Comparison of ENCODE assay signal across 1 cellular context in the genomic region with DNA sequence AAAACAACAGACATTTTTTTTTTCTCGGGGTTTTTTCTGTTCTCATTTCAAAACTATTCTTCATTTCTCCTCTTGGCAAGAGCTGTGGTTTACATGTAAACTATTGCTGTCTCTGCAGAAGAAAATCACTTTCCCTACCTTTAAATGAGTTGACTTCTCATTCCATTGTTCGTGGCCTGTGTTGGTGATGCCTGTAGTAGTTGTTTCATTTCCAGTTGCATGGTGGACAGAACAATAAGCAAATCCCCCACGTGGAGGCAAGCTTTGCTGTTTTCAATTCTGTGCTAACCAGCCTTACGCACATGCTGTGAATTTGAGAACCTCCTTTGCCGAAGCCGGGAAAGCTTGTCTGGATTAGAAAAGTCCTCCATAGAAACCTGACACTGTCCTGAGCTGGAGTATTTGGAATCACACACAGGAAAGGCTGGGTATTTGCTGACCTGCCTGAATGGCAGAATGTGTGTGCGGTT.
TF ChIP-seq lines count a peak whose summit lies in the region.

No MANE protein-coding gene starts in this region.

TF ChIP-seq in GM12878, 131 proteins besides CTCF, POLR2A, EP300 and RAD21 (continued from another document):
- TF ChIP-seq, protein P1, sequence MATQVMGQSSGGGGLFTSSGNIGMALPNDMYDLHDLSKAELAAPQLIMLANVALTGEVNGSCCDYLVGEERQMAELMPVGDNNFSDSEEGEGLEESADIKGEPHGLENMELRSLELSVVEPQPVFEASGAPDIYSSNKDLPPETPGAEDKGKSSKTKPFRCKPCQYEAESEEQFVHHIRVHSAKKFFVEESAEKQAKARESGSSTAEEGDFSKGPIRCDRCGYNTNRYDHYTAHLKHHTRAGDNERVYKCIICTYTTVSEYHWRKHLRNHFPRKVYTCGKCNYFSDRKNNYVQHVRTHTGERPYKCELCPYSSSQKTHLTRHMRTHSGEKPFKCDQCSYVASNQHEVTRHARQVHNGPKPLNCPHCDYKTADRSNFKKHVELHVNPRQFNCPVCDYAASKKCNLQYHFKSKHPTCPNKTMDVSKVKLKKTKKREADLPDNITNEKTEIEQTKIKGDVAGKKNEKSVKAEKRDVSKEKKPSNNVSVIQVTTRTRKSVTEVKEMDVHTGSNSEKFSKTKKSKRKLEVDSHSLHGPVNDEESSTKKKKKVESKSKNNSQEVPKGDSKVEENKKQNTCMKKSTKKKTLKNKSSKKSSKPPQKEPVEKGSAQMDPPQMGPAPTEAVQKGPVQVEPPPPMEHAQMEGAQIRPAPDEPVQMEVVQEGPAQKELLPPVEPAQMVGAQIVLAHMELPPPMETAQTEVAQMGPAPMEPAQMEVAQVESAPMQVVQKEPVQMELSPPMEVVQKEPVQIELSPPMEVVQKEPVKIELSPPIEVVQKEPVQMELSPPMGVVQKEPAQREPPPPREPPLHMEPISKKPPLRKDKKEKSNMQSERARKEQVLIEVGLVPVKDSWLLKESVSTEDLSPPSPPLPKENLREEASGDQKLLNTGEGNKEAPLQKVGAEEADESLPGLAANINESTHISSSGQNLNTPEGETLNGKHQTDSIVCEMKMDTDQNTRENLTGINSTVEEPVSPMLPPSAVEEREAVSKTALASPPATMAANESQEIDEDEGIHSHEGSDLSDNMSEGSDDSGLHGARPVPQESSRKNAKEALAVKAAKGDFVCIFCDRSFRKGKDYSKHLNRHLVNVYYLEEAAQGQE (IDR thresholded peaks at IDR 0.05; ENCODE audit: low read depth, low read length), result no peak
- no peak for TF ChIP-seq TBL1XR1 (IDR thresholded peaks at IDR 0.05; ENCODE audit: low read depth, low read length)
- no peak for TF ChIP-seq SPI1 (IDR thresholded peaks at IDR 0.05; ENCODE audit: borderline replicate concordance, insufficient read depth, low read depth, low read length)
- peak; percentile 81 for TF ChIP-seq RUNX3 (IDR thresholded peaks at IDR 0.05; ENCODE audit: low read length)
- TF ChIP-seq, protein P2, sequence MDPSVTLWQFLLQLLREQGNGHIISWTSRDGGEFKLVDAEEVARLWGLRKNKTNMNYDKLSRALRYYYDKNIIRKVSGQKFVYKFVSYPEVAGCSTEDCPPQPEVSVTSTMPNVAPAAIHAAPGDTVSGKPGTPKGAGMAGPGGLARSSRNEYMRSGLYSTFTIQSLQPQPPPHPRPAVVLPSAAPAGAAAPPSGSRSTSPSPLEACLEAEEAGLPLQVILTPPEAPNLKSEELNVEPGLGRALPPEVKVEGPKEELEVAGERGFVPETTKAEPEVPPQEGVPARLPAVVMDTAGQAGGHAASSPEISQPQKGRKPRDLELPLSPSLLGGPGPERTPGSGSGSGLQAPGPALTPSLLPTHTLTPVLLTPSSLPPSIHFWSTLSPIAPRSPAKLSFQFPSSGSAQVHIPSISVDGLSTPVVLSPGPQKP (IDR thresholded peaks at IDR 0.05; ENCODE audit: low read depth, low read length), result no peak
- no peak for TF ChIP-seq CHD1 (IDR thresholded peaks at IDR 0.05; ENCODE audit: low read depth, low read length)
- TF ChIP-seq, protein P3, sequence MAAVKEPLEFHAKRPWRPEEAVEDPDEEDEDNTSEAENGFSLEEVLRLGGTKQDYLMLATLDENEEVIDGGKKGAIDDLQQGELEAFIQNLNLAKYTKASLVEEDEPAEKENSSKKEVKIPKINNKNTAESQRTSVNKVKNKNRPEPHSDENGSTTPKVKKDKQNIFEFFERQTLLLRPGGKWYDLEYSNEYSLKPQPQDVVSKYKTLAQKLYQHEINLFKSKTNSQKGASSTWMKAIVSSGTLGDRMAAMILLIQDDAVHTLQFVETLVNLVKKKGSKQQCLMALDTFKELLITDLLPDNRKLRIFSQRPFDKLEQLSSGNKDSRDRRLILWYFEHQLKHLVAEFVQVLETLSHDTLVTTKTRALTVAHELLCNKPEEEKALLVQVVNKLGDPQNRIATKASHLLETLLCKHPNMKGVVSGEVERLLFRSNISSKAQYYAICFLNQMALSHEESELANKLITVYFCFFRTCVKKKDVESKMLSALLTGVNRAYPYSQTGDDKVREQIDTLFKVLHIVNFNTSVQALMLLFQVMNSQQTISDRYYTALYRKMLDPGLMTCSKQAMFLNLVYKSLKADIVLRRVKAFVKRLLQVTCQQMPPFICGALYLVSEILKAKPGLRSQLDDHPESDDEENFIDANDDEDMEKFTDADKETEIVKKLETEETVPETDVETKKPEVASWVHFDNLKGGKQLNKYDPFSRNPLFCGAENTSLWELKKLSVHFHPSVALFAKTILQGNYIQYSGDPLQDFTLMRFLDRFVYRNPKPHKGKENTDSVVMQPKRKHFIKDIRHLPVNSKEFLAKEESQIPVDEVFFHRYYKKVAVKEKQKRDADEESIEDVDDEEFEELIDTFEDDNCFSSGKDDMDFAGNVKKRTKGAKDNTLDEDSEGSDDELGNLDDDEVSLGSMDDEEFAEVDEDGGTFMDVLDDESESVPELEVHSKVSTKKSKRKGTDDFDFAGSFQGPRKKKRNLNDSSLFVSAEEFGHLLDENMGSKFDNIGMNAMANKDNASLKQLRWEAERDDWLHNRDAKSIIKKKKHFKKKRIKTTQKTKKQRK (IDR thresholded peaks at IDR 0.05; ENCODE audit: low read depth, low read length), result no peak
- TF ChIP-seq NFXL1 (IDR thresholded peaks at IDR 0.05; ENCODE audit: borderline replicate concordance), result no peak
- 0 out of 2 replicates have a peak, but pooled peaks have one; percentile 19 for TF ChIP-seq IKZF1 (conservative IDR thresholded peaks at IDR 0.05)
- TF ChIP-seq, protein P4, sequence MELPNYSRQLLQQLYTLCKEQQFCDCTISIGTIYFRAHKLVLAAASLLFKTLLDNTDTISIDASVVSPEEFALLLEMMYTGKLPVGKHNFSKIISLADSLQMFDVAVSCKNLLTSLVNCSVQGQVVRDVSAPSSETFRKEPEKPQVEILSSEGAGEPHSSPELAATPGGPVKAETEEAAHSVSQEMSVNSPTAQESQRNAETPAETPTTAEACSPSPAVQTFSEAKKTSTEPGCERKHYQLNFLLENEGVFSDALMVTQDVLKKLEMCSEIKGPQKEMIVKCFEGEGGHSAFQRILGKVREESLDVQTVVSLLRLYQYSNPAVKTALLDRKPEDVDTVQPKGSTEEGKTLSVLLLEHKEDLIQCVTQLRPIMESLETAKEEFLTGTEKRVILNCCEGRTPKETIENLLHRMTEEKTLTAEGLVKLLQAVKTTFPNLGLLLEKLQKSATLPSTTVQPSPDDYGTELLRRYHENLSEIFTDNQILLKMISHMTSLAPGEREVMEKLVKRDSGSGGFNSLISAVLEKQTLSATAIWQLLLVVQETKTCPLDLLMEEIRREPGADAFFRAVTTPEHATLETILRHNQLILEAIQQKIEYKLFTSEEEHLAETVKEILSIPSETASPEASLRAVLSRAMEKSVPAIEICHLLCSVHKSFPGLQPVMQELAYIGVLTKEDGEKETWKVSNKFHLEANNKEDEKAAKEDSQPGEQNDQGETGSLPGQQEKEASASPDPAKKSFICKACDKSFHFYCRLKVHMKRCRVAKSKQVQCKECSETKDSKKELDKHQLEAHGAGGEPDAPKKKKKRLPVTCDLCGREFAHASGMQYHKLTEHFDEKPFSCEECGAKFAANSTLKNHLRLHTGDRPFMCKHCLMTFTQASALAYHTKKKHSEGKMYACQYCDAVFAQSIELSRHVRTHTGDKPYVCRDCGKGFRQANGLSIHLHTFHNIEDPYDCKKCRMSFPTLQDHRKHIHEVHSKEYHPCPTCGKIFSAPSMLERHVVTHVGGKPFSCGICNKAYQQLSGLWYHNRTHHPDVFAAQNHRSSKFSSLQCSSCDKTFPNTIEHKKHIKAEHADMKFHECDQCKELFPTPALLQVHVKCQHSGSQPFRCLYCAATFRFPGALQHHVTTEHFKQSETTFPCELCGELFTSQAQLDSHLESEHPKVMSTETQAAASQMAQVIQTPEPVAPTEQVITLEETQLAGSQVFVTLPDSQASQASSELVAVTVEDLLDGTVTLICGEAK (IDR thresholded peaks at IDR 0.05; ENCODE audit: borderline replicate concordance), result no peak
- peak; percentile 41 to 58; a peak in 3 of 4 replicates for TF ChIP-seq IKZF2 (IDR thresholded peaks at IDR 0.05)
- no peak for TF ChIP-seq FOXK2 (IDR thresholded peaks at IDR 0.05)
- TF ChIP-seq FOS (IDR thresholded peaks at IDR 0.05; ENCODE audit: borderline replicate concordance, extremely low read depth, insufficient read length), result no peak
- peak; percentile 26; the same call in 1 of the 2 replicates for TF ChIP-seq MTA2 (IDR thresholded peaks at IDR 0.05; ENCODE audit: low read depth)
- TF ChIP-seq ZNF274 (IDR thresholded peaks at IDR 0.05; ENCODE audit: insufficient read depth, insufficient read length), result no peak
- TF ChIP-seq TCF12 (IDR thresholded peaks at IDR 0.05; ENCODE audit: low read depth, low read length), result no peak
- TF ChIP-seq ATF7 (IDR thresholded peaks at IDR 0.05; ENCODE audit: low read depth), result 0 out of 2 replicates have a peak, but pooled peaks have one; percentile 37
- no peak for TF ChIP-seq ZSCAN29 (IDR thresholded peaks at IDR 0.05)
- no peak for TF ChIP-seq SUZ12 (IDR thresholded peaks at IDR 0.05; ENCODE audit: unreplicated experiment)
- no peak for TF ChIP-seq SRF (IDR thresholded peaks at IDR 0.05; ENCODE audit: low read depth in 2 of 2, low read length in 2 of 2)
- TF ChIP-seq SMARCA5 (IDR thresholded peaks at IDR 0.05), result 0 out of 2 replicates have a peak, but pooled peaks have one; percentile 32
- TF ChIP-seq JUNB (IDR thresholded peaks at IDR 0.05), result peak; percentile 65
- no peak for TF ChIP-seq RB1 (IDR thresholded peaks at IDR 0.05; ENCODE audit: borderline replicate concordance)
- no peak for TF ChIP-seq BACH1 (IDR thresholded peaks at IDR 0.05; ENCODE audit: borderline replicate concordance)
- TF ChIP-seq ZNF217 (IDR thresholded peaks at IDR 0.05), result no peak
- TF ChIP-seq ZNF384 (IDR thresholded peaks at IDR 0.05; ENCODE audit: borderline replicate concordance, low read depth, low read length), result peak; percentile 49; the same call in 1 of the 2 replicates
- no peak for TF ChIP-seq ETV6 (conservative IDR thresholded peaks at IDR 0.05 in 1 of 2, IDR thresholded peaks at IDR 0.05 in 1 of 2; ENCODE audit: borderline replicate concordance in 1 of 2, low read depth in 1 of 2)
- TF ChIP-seq, protein P5, sequence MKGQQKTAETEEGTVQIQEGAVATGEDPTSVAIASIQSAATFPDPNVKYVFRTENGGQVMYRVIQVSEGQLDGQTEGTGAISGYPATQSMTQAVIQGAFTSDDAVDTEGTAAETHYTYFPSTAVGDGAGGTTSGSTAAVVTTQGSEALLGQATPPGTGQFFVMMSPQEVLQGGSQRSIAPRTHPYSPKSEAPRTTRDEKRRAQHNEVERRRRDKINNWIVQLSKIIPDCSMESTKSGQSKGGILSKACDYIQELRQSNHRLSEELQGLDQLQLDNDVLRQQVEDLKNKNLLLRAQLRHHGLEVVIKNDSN (IDR thresholded peaks at IDR 0.05; ENCODE audit: borderline replicate concordance, extremely low read length, insufficient read depth, low read depth, low read length), result no peak
- no peak for TF ChIP-seq DPF2 (IDR thresholded peaks at IDR 0.05)
- TF ChIP-seq, protein P6, sequence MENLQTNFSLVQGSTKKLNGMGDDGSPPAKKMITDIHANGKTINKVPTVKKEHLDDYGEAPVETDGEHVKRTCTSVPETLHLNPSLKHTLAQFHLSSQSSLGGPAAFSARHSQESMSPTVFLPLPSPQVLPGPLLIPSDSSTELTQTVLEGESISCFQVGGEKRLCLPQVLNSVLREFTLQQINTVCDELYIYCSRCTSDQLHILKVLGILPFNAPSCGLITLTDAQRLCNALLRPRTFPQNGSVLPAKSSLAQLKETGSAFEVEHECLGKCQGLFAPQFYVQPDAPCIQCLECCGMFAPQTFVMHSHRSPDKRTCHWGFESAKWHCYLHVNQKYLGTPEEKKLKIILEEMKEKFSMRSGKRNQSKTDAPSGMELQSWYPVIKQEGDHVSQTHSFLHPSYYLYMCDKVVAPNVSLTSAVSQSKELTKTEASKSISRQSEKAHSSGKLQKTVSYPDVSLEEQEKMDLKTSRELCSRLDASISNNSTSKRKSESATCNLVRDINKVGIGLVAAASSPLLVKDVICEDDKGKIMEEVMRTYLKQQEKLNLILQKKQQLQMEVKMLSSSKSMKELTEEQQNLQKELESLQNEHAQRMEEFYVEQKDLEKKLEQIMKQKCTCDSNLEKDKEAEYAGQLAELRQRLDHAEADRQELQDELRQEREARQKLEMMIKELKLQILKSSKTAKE (IDR thresholded peaks at IDR 0.05; ENCODE audit: low read depth, poor library complexity, severe bottlenecking), result peak; percentile 46
- 0 out of 2 replicates have a peak, but pooled peaks have one; percentile 8 for TF ChIP-seq BCL11A (IDR thresholded peaks at IDR 0.05; ENCODE audit: low read depth, low read length)
- TF ChIP-seq, protein P7, sequence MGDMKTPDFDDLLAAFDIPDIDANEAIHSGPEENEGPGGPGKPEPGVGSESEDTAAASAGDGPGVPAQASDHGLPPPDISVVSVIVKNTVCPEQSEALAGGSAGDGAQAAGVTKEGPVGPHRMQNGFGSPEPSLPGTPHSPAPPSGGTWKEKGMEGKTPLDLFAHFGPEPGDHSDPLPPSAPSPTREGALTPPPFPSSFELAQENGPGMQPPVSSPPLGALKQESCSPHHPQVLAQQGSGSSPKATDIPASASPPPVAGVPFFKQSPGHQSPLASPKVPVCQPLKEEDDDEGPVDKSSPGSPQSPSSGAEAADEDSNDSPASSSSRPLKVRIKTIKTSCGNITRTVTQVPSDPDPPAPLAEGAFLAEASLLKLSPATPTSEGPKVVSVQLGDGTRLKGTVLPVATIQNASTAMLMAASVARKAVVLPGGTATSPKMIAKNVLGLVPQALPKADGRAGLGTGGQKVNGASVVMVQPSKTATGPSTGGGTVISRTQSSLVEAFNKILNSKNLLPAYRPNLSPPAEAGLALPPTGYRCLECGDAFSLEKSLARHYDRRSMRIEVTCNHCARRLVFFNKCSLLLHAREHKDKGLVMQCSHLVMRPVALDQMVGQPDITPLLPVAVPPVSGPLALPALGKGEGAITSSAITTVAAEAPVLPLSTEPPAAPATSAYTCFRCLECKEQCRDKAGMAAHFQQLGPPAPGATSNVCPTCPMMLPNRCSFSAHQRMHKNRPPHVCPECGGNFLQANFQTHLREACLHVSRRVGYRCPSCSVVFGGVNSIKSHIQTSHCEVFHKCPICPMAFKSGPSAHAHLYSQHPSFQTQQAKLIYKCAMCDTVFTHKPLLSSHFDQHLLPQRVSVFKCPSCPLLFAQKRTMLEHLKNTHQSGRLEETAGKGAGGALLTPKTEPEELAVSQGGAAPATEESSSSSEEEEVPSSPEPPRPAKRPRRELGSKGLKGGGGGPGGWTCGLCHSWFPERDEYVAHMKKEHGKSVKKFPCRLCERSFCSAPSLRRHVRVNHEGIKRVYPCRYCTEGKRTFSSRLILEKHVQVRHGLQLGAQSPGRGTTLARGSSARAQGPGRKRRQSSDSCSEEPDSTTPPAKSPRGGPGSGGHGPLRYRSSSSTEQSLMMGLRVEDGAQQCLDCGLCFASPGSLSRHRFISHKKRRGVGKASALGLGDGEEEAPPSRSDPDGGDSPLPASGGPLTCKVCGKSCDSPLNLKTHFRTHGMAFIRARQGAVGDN (IDR thresholded peaks at IDR 0.05), result peak; percentile 85; the same call in 1 of the 2 replicates
- no peak for TF ChIP-seq HDAC2 (IDR thresholded peaks at IDR 0.05)
- no peak for TF ChIP-seq CBX5 (IDR thresholded peaks at IDR 0.05; ENCODE audit: low read depth)
- TF ChIP-seq, protein P8, sequence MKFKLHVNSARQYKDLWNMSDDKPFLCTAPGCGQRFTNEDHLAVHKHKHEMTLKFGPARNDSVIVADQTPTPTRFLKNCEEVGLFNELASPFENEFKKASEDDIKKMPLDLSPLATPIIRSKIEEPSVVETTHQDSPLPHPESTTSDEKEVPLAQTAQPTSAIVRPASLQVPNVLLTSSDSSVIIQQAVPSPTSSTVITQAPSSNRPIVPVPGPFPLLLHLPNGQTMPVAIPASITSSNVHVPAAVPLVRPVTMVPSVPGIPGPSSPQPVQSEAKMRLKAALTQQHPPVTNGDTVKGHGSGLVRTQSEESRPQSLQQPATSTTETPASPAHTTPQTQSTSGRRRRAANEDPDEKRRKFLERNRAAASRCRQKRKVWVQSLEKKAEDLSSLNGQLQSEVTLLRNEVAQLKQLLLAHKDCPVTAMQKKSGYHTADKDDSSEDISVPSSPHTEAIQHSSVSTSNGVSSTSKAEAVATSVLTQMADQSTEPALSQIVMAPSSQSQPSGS (IDR thresholded peaks at IDR 0.05; ENCODE audit: low read length), result peak; percentile 39; the same call in 1 of the 2 replicates
